Comparison of ENCODE assay signal across 9 cellular contexts in genomic region chr5:42057254-42057690, GRCh38.
A peak's percentile ranks its signal among the peaks of the same experiment; 100 is the strongest.
DNase-seq lines count a peak whose midpoint lies in the region; ATAC-seq, FAIRE-seq and TF ChIP-seq lines count a peak whose summit lies in the region.
"Had no signal": no experiment of that assay in that cellular context is flagged by ENCODE, and none has a peak within 500 bp of the region (broad histone marks: within the 10 kb centered on the region; RNA-seq: fewer than 3 reads in every experiment).

No MANE protein-coding gene starts in this region.

- H3K9ac ChIP-seq in GM12878 (ENCODE audit: control insufficient read depth, insufficient read depth, low read length) (no peak overlapping the region), keratinocyte (ENCODE audit: control insufficient read depth, extremely low read depth, insufficient read depth, low read length) (no peak overlapping the region)
- H3K9ac ChIP-seq: BLaER1 treated with 17β-estradiol and CSF1 and Interleukin-3, amounts not matched to agents 10 nM and 100 nM had no signal

- H3K4me2 ChIP-seq in GM12878 (ENCODE audit: control insufficient read depth, insufficient read depth) (no peak overlapping the region), keratinocyte (ENCODE audit: control insufficient read depth, extremely low read depth, insufficient read depth, low read depth, low read length) (no peak overlapping the region)
- H3K4me2 ChIP-seq: BLaER1 treated with 17β-estradiol and CSF1 and Interleukin-3, amounts not matched to agents 10 nM and 100 nM had no signal

- H3K36me3 Mint-ChIP-seq in T-helper 17 cell (ENCODE audit: low read depth): no peaks in the 10 kb centered on the region

- TF ChIP-seq EP300 in GM12878 (IDR thresholded peaks at IDR 0.05; ENCODE audit: borderline replicate concordance in 1 of 2, control insufficient read depth in 1 of 2, low read depth in 2 of 2, low read length in 2 of 2): no peak

- CTCF ChIA-PET in HEK293T (lab: Yijun Ruan, JAX): interaction anchor here (0.6 to 2.6 kb wide), 21 partner anchors 9 to 832 kb away, joined by 3 to 30 read pairs (median 3); no protein-coding TSS in a partner anchor
- CTCF ChIA-PET in GM12878 (lab: Yijun Ruan, JAX): interaction anchor here (0.6 to 7.5 kb wide), 70 partner anchors 8 to 1150 kb away, joined by 3 to 300 read pairs (median 4); partner anchors contain the start of gene OXCT1

- H3K4me3 ChIP-seq in MG63: no peak overlapping the region
- no peak overlapping the region for H3K4me3 ChIP-seq in GM12878
- no peak overlapping the region for H3K4me3 ChIP-seq in keratinocyte (ENCODE audit: control insufficient read depth in 2 of 3, extremely low read depth in 1 of 3, insufficient read depth in 2 of 3, low read depth in 1 of 3, low read length in 3 of 3)
- H3K4me3 ChIP-seq: BLaER1 treated with 17β-estradiol and CSF1 and Interleukin-3, amounts not matched to agents 10 nM and 100 nM had no signal

- POLR2A ChIA-PET in HEK293T (lab: Yijun Ruan, JAX): no interaction called here
- POLR2A ChIA-PET in GM12878 (lab: Charles Lee): interaction anchor here (1.1 kb wide), 1 partner anchor 200 kb away, joined by 4 read pairs; no protein-coding TSS in a partner anchor

- peak; percentile 82 for TF ChIP-seq RAD21 in GM12878 (IDR thresholded peaks at IDR 0.05; ENCODE audit: insufficient read depth, low read depth, low read length)

- H3K79me2 ChIP-seq in GM12878 (ENCODE audit: control insufficient read depth, insufficient read depth, low read length) (no peaks in the 10 kb centered on the region), keratinocyte (ENCODE audit: control insufficient read depth, insufficient read depth, low read length) (no peaks in the 10 kb centered on the region)

- ATAC-seq in T-helper 17 cell: peak; percentile 88
- ATAC-seq in GM12878: peak; percentile 96

- TF ChIP-seq POLR2A in GM12878 (IDR thresholded peaks at IDR 0.05; ENCODE audit: low read depth, low read length): no peak

- DNase-seq in NCI-H187 (lab: John Stamatoyannopoulos, UW) (peak; percentile 2 to 16), NCI-H187 treated with DMSO at 0.1 percent for 48 hours (lab: John Stamatoyannopoulos, UW) (no peak), HEK293T (ENCODE audit: extremely low spot score) (peak; percentile 63), MG63 (peak; percentile 12), T-helper 17 cell (peak in 2 of 3 donors; percentile 23 to 42), GM12878 (ENCODE audit: low read depth, low spot score) (peak; percentile 20), keratinocyte (ENCODE audit: low read depth, low spot score) (no peak)
- DNase-seq in stimulated activated CD4-positive, alpha-beta T cell treated with anti-CD3 and anti-CD28 coated beads, TNF-alpha, amount 100 ng/mL, for 48 hours (ENCODE audit: low read depth in 3 of 3): peak; percentile 33 to 37 (median 34)

- H3K4me1 ChIP-seq in GM12878 (ENCODE audit: control insufficient read depth, insufficient read depth, low read length): no peaks in the 10 kb centered on the region
- peaks cover 19% of the 10 kb centered on the region for H3K4me1 ChIP-seq in keratinocyte (ENCODE audit: control insufficient read depth, extremely low read depth, insufficient read depth, low read length)
- H3K4me1 ChIP-seq: BLaER1 treated with 17β-estradiol and CSF1 and Interleukin-3, amounts not matched to agents 10 nM and 100 nM had no signal

- under 1% methylated on average over 5 of the region's 5 CpGs for WGBS in GM12878 (ENCODE audit: insufficient coverage, insufficient replicate concordance, low lambda C conversion rate, missing lambda C conversion rate)

- peaks cover 26% of the 10 kb centered on the region for H3K27me3 Mint-ChIP-seq in T-helper 17 cell

- no peaks in the 10 kb centered on the region for H3K4me1 Mint-ChIP-seq in T-helper 17 cell

- H3K4me3 Mint-ChIP-seq in T-helper 17 cell: no peak overlapping the region

- no peak overlapping the region; the same call in 1 of the 2 replicates for H2AFZ ChIP-seq in GM12878 (ENCODE audit: control insufficient read depth, low read depth, low read length)
- peak overlapping the region; percentile 4 for H2AFZ ChIP-seq in keratinocyte (ENCODE audit: control insufficient read depth, low read length)

- H4K20me1 ChIP-seq in GM12878 (ENCODE audit: control insufficient read depth, insufficient read depth) (no peaks in the 10 kb centered on the region), keratinocyte (ENCODE audit: control insufficient read depth, extremely low read depth, insufficient read depth, low read length) (no peaks in the 10 kb centered on the region)
- H4K20me1 ChIP-seq: BLaER1 treated with 17β-estradiol and CSF1 and Interleukin-3, amounts not matched to agents 10 nM and 100 nM had no signal

- H3K27ac Mint-ChIP-seq in T-helper 17 cell: no peak overlapping the region

- no peak overlapping the region for H3K27ac ChIP-seq in GM12878 (ENCODE audit: control insufficient read depth, insufficient read depth)
- H3K27ac ChIP-seq in keratinocyte (ENCODE audit: control insufficient read depth, insufficient read depth, low read length): no peak overlapping the region
- H3K27ac ChIP-seq: BLaER1 treated with 17β-estradiol and CSF1 and Interleukin-3, amounts not matched to agents 10 nM and 100 nM had no signal

- H3K9me3 ChIP-seq in MG63 (no peaks in the 10 kb centered on the region), T-helper 17 cell (ENCODE audit: control insufficient read depth, low read length, poor library complexity, severe bottlenecking) (no peaks in the 10 kb centered on the region), GM12878 (replicated peaks; ENCODE audit: control insufficient read depth, insufficient read depth, low read length) (no peaks in the 10 kb centered on the region), keratinocyte (ENCODE audit: control insufficient read depth, low read depth, low read length) (no peaks in the 10 kb centered on the region)

- SMC1A ChIA-PET in GM12878 (lab: Charles Lee; ENCODE audit: uncharacterized antibody, unreplicated experiment): interaction anchor here (0.6 to 6.8 kb wide), 41 partner anchors 8 to 832 kb away, joined by 3 to 172 read pairs (median 4); partner anchors contain the start of gene RIMOC1

- FAIRE-seq in GM12878 (lab: Jason Lieb, UNC) (peak; percentile 59), keratinocyte (lab: Jason Lieb, UNC) (peak; percentile 91)

- dilution Hi-C loops in keratinocyte (cut with MboI; ENCODE audit: extremely low pct_ligation_motif_present, low sequenced_read_pairs): no loop called here

- RAD21 ChIA-PET in GM12878 (lab: Charles Lee; ENCODE audit: unreplicated experiment): interaction anchor here (0.5 to 6.0 kb wide), 27 partner anchors 10 to 838 kb away, joined by 3 to 127 read pairs (median 4); partner anchors contain the start of gene FBXO4

- TF ChIP-seq CTCF in GM12878 (IDR thresholded peaks at IDR 0.05 in 2 of 3, conservative IDR thresholded peaks at IDR 0.05 in 1 of 3; ENCODE audit: control insufficient read depth in 2 of 3, extremely low read depth in 1 of 3, insufficient read depth in 1 of 3, low read depth in 3 of 3, low read length in 3 of 3) (peak; percentile 81 to 89 (median 82)), keratinocyte (optimal IDR thresholded peaks at IDR 0.05 in 1 of 3, IDR thresholded peaks at IDR 0.05 in 1 of 3, conservative IDR thresholded peaks at IDR 0.05 in 1 of 3; ENCODE audit: extremely low read depth in 1 of 3, insufficient read depth in 2 of 3, low read length in 3 of 3) (peak; percentile 84 to 95 (median 94))

- BruUV-seq in GM12878 (replicated peaks; lab: Mats Ljungman, UMichigan): no TSS peak

- intact Hi-C loops in GM12878 (cut with micrococcal nuclease; ENCODE audit: unreplicated experiment): loop anchor here (1.0 to 5.0 kb wide), 4 partner anchors 50 to 360 kb away; partner anchors contain the start of gene FBXO4

- in situ Hi-C loops in GM12878 (cut with MboI): loop anchor here (5.0 to 10.0 kb wide), 2 partner anchors 200 to 362 kb away; no protein-coding TSS in a partner anchor

- no peaks in the 10 kb centered on the region; the same call in none of the 2 replicates for H3K27me3 ChIP-seq in MG63
- no peaks in the 10 kb centered on the region for H3K27me3 ChIP-seq in GM12878 (replicated peaks in 1 of 2; ENCODE audit: control insufficient read depth in 2 of 2, insufficient read depth in 2 of 2, low read length in 1 of 2)
- H3K27me3 ChIP-seq in keratinocyte (ENCODE audit: control insufficient read depth, extremely low read depth, insufficient read depth, low read length): no peaks in the 10 kb centered on the region
- H3K27me3 ChIP-seq: BLaER1 treated with 17β-estradiol and CSF1 and Interleukin-3, amounts not matched to agents 10 nM and 100 nM had no signal

- H3K9me1 ChIP-seq in keratinocyte (ENCODE audit: control insufficient read depth, extremely low read depth, insufficient read depth, low read length): no peaks in the 10 kb centered on the region

- H3K36me3 ChIP-seq in MG63 (no peaks in the 10 kb centered on the region), GM12878 (ENCODE audit: control insufficient read depth in 2 of 2, insufficient read depth in 2 of 2, low read length in 1 of 2) (no peaks in the 10 kb centered on the region), keratinocyte (ENCODE audit: control insufficient read depth in 2 of 2, extremely low read depth in 1 of 2, insufficient read depth in 2 of 2, low read length in 2 of 2) (no peaks in the 10 kb centered on the region)
- H3K36me3 ChIP-seq: BLaER1 treated with 17β-estradiol and CSF1 and Interleukin-3, amounts not matched to agents 10 nM and 100 nM had no signal

TF ChIP-seq in HEK293T, 16 proteins besides CTCF, POLR2A, EP300 and RAD21 (continues in another document):
- TF ChIP-seq PKNOX1 (IDR thresholded peaks at IDR 0.05) (peak; percentile 65; the same call in 1 of the 2 replicates), NFRKB (IDR thresholded peaks at IDR 0.05) (no peak)

TF ChIP-seq in GM12878, 131 proteins besides CTCF, POLR2A, EP300 and RAD21 (continues in another document):
- no peak for TF ChIP-seq EGR1 (IDR thresholded peaks at IDR 0.05; ENCODE audit: borderline replicate concordance in 1 of 2, low read depth in 2 of 2, low read length in 2 of 2)
- peak; percentile 52; the same call in 1 of the 2 replicates for TF ChIP-seq RUNX3 (IDR thresholded peaks at IDR 0.05; ENCODE audit: low read length)
- TF ChIP-seq MYB (IDR thresholded peaks at IDR 0.05; ENCODE audit: borderline replicate concordance, low read depth, low read length): no peak
- TF ChIP-seq FOXM1 (IDR thresholded peaks at IDR 0.05; ENCODE audit: low read depth, low read length): 0 out of 2 replicates have a peak, but pooled peaks have one; percentile 18
- TF ChIP-seq CHD1 (IDR thresholded peaks at IDR 0.05; ENCODE audit: low read depth, low read length): no peak
- TF ChIP-seq NR2C1 (IDR thresholded peaks at IDR 0.05): no peak
- TF ChIP-seq ETV6 (conservative IDR thresholded peaks at IDR 0.05 in 1 of 2, IDR thresholded peaks at IDR 0.05 in 1 of 2; ENCODE audit: borderline replicate concordance in 1 of 2, low read depth in 1 of 2): no peak
- TF ChIP-seq RAD51 (IDR thresholded peaks at IDR 0.05): no peak
- TF ChIP-seq YY1 (IDR thresholded peaks at IDR 0.05; ENCODE audit: low read depth, low read length): peak; percentile 63
- 0 out of 2 replicates have a peak, but pooled peaks have one; percentile 11 for TF ChIP-seq TCF12 (IDR thresholded peaks at IDR 0.05; ENCODE audit: low read depth, low read length)
- TF ChIP-seq MYC (IDR thresholded peaks at IDR 0.05; ENCODE audit: insufficient read depth, insufficient read length, insufficient replicate concordance, low read length, severe bottlenecking): no peak

Comparison
In these comparisons a context has a peak if more than half of its experiments do, and no peak if none do; other contexts are left out.
1. DNase-seq: peak in NCI-H187 (2 of 2), HEK293T (single experiment), MG63 (single experiment), T-helper 17 cell (2 of 3), GM12878 (single experiment) and stimulated activated CD4-positive, alpha-beta T cell treated with anti-CD3 and anti-CD28 coated beads, TNF-alpha, amount 100 ng/mL, for 48 hours (3 of 3); none in NCI-H187 treated with DMSO at 0.1 percent for 48 hours (single experiment) and keratinocyte (single experiment).